In genomic region chr11:72676874-72677341, GRCh38 we compare ENCODE assay signal across 9 cellular contexts. TPM values are rescaled to one million over a fixed set of nuclear protein-coding genes. Genes with fewer than 3 reads are reported as not detected.
A peak's percentile ranks its signal among the peaks of the same experiment; 100 is the strongest.
DNase-seq lines count a peak whose midpoint lies in the region; FAIRE-seq and TF ChIP-seq lines count a peak whose summit lies in the region.
"Had no signal": no experiment of that assay in that cellular context is flagged by ENCODE, and none has a peak within 500 bp of the region (broad histone marks: within the 10 kb centered on the region; RNA-seq: fewer than 3 reads in every experiment).

No MANE protein-coding gene starts in this region.

- FAIRE-seq in RCC 7860 (lab: Jason Lieb, UNC) = no peak
- FAIRE-seq: islet of Langerhans had no signal

- BruUV-seq in OCI-LY7 (replicated peaks; lab: Mats Ljungman, UMichigan) = no TSS peak

- DNase-seq in GM10248 (ENCODE audit: extremely low spot score) (peak; percentile 71), OCI-LY7 (ENCODE audit: low spot score) (peak; percentile 37), left ventricle myocardium inferior (peak; percentile 58), superior temporal gyrus (ENCODE audit: extremely low spot score) (no peak), RCC 7860 (ENCODE audit: low spot score) (no peak), NCI-H2196 treated with DMSO at 0.1 percent for 48 hours (lab: John Stamatoyannopoulos, UW; ENCODE audit: unreplicated experiment) (no peak)
- peak; percentile 68 for DNase-seq in activated T-helper 2 cell treated with anti-CD3 and anti-CD28 coated beads, Interferon-gamma antibody, Interleukin-2, Interleukin-4, amounts not matched to agents 10 μg/mL and 5 μg/mL and 100 μg/mL, durations not matched to agents 14 hours and 24 hours and 36 hours (ENCODE audit: low spot score)
- peak; percentile 49 to 63 (median 57) for DNase-seq in stimulated activated CD4-positive, alpha-beta T cell treated with anti-CD3 and anti-CD28 coated beads, Interleukin-12 subunit alpha, Interleukin-12 subunit beta, amount 100 ng/mL, for 48 hours (ENCODE audit: low read depth in 2 of 3, low spot score in 1 of 3)

- no peak overlapping the region for H3K4me3 ChIP-seq in OCI-LY7 (ENCODE audit: low read depth, low read length, poor library complexity, severe bottlenecking)
- no peak overlapping the region for H3K4me3 ChIP-seq in left ventricle myocardium inferior

- H3K9me3 Mint-ChIP-seq in activated T-helper 2 cell treated with anti-CD3 and anti-CD28 coated beads, Interferon-gamma antibody, Interleukin-2, Interleukin-4, amounts not matched to agents 10 μg/mL and 5 μg/mL and 100 μg/mL, durations not matched to agents 14 hours and 24 hours and 36 hours = no peaks in the 10 kb centered on the region

- no peaks in the 10 kb centered on the region for H3K36me3 ChIP-seq in OCI-LY7 (ENCODE audit: insufficient read depth, low read length)
- H3K36me3 ChIP-seq in left ventricle myocardium inferior = no peaks in the 10 kb centered on the region

- no peak overlapping the region for H3K27ac ChIP-seq in OCI-LY7 (ENCODE audit: low read depth, low read length, poor library complexity, severe bottlenecking)
- H3K27ac ChIP-seq in left ventricle myocardium inferior (replicated peaks) = no peak overlapping the region

- no peaks in the 10 kb centered on the region for H3K4me1 ChIP-seq in OCI-LY7 (ENCODE audit: insufficient read depth, low read length, poor library complexity, severe bottlenecking)
- peaks cover 23% of the 10 kb centered on the region for H3K4me1 ChIP-seq in left ventricle myocardium inferior

- no peak overlapping the region for H3K4me2 ChIP-seq in OCI-LY7 (ENCODE audit: low read length)

- intact Hi-C loops in OCI-LY7 (cut with micrococcal nuclease; ENCODE audit: unreplicated experiment) = no loop called here
- intact Hi-C loops in activated T-helper 2 cell treated with anti-CD3 and anti-CD28 coated beads, Interferon-gamma antibody, Interleukin-2, Interleukin-4, amounts not matched to agents 10 μg/mL and 5 μg/mL and 100 μg/mL, durations not matched to agents 14 hours and 24 hours and 36 hours (cut with micrococcal nuclease) = no loop called here
- intact Hi-C loops in left ventricle myocardium inferior (cut with micrococcal nuclease) = no loop called here

- H3K27me3 ChIP-seq in left ventricle myocardium inferior (ENCODE audit: low read depth) = peaks cover 65% of the 10 kb centered on the region

- POLR2A ChIA-PET in GM10248 (lab: Yijun Ruan, JAX) (interaction anchor here (0.8 kb wide), 1 partner anchor 8 kb away, joined by 3 read pairs; no protein-coding TSS in a partner anchor), OCI-LY7 (lab: Charles Lee) (no interaction called here)

- H3K79me2 ChIP-seq in OCI-LY7 (ENCODE audit: insufficient read depth, low read depth, low read length) = no peaks in the 10 kb centered on the region

- no peak overlapping the region for H3K27ac Mint-ChIP-seq in activated T-helper 2 cell treated with anti-CD3 and anti-CD28 coated beads, Interferon-gamma antibody, Interleukin-2, Interleukin-4, amounts not matched to agents 10 μg/mL and 5 μg/mL and 100 μg/mL, durations not matched to agents 14 hours and 24 hours and 36 hours

- no peak overlapping the region for H3K4me3 Mint-ChIP-seq in activated T-helper 2 cell treated with anti-CD3 and anti-CD28 coated beads, Interferon-gamma antibody, Interleukin-2, Interleukin-4, amounts not matched to agents 10 μg/mL and 5 μg/mL and 100 μg/mL, durations not matched to agents 14 hours and 24 hours and 36 hours (ENCODE audit: low read depth)

- H3K27me3 Mint-ChIP-seq in activated T-helper 2 cell treated with anti-CD3 and anti-CD28 coated beads, Interferon-gamma antibody, Interleukin-2, Interleukin-4, amounts not matched to agents 10 μg/mL and 5 μg/mL and 100 μg/mL, durations not matched to agents 14 hours and 24 hours and 36 hours (ENCODE audit: low read depth) = peaks cover 58% of the 10 kb centered on the region

- H3K9me2 ChIP-seq in OCI-LY7 (ENCODE audit: insufficient read depth, low read length) = no peaks in the 10 kb centered on the region

- no peak overlapping the region for H2AFZ ChIP-seq in OCI-LY7 (ENCODE audit: low read length)

- TF ChIP-seq CTCF in GM10248 (IDR thresholded peaks at IDR 0.05; ENCODE audit: control extremely low read depth, extremely low read depth, low read depth, missing control alignments) (no peak), OCI-LY7 (conservative IDR thresholded peaks at IDR 0.05; ENCODE audit: low read length) (no peak), left ventricle myocardium inferior (IDR thresholded peaks at IDR 0.05; ENCODE audit: borderline replicate concordance) (no peak)

- H4K20me1 ChIP-seq in OCI-LY7 (ENCODE audit: insufficient read depth, low read length) = no peaks in the 10 kb centered on the region

- H3K36me3 Mint-ChIP-seq in activated T-helper 2 cell treated with anti-CD3 and anti-CD28 coated beads, Interferon-gamma antibody, Interleukin-2, Interleukin-4, amounts not matched to agents 10 μg/mL and 5 μg/mL and 100 μg/mL, durations not matched to agents 14 hours and 24 hours and 36 hours (ENCODE audit: low read depth) = no peaks in the 10 kb centered on the region

- peaks cover 11% of the 10 kb centered on the region for H3K4me1 Mint-ChIP-seq in activated T-helper 2 cell treated with anti-CD3 and anti-CD28 coated beads, Interferon-gamma antibody, Interleukin-2, Interleukin-4, amounts not matched to agents 10 μg/mL and 5 μg/mL and 100 μg/mL, durations not matched to agents 14 hours and 24 hours and 36 hours (ENCODE audit: low read depth)

- CTCF ChIA-PET in GM10248 (lab: Yijun Ruan, JAX) (interaction anchor here (1.0 to 1.5 kb wide), 2 partner anchors 14 to 90 kb away, joined by 3 to 4 read pairs; no protein-coding TSS in a partner anchor), OCI-LY7 (lab: Charles Lee; ENCODE audit: unreplicated experiment) (no interaction called here)

- H3K9me3 ChIP-seq in OCI-LY7 (ENCODE audit: low read length) (no peaks in the 10 kb centered on the region), left ventricle myocardium inferior (replicated peaks) (no peaks in the 10 kb centered on the region)

RNA-seq across cellular contexts. Expression of gene PDE2A, which starts 2.7 kb away (rescaled TPM):
- total RNA-seq in OCI-LY7 (2014; rRNA removed; shearing (Covaris generic)) = not detected in 2 replicates
- total RNA-seq in OCI-LY7 (2022) (0.68 TPM in 1 of 2 replicates, not detected in the other), left ventricle myocardium inferior (19.6 TPM)
- total RNA-seq in activated T-helper 2 cell treated with anti-CD3 and anti-CD28 coated beads, Interferon-gamma antibody, Interleukin-2, Interleukin-4, amounts not matched to agents 10 μg/mL and 5 μg/mL and 100 μg/mL, durations not matched to agents 14 hours and 24 hours and 36 hours = 0.44 and 0.62 TPM in 2 replicates

Comparison
In these comparisons a context has a peak if more than half of its experiments do, and no peak if none do; other contexts are left out.
1. DNase-seq: peak in GM10248 (single experiment), OCI-LY7 (single experiment), activated T-helper 2 cell treated with anti-CD3 and anti-CD28 coated beads, Interferon-gamma antibody, Interleukin-2, Interleukin-4, amounts not matched to agents 10 μg/mL and 5 μg/mL and 100 μg/mL, durations not matched to agents 14 hours and 24 hours and 36 hours (single experiment), left ventricle myocardium inferior (single experiment) and stimulated activated CD4-positive, alpha-beta T cell treated with anti-CD3 and anti-CD28 coated beads, Interleukin-12 subunit alpha, Interleukin-12 subunit beta, amount 100 ng/mL, for 48 hours (3 of 3); none in superior temporal gyrus (single experiment), RCC 7860 (single experiment) and NCI-H2196 treated with DMSO at 0.1 percent for 48 hours (single experiment).
2. RNA of gene PDE2A, which starts 2.7 kb away (total RNA-seq): 19.6 TPM in left ventricle myocardium inferior (single experiment); 0.68 TPM in OCI-LY7 and 0.44 to 0.62 TPM in activated T-helper 2 cell treated with anti-CD3 and anti-CD28 coated beads, Interferon-gamma antibody, Interleukin-2, Interleukin-4, amounts not matched to agents 10 μg/mL and 5 μg/mL and 100 μg/mL, durations not matched to agents 14 hours and 24 hours and 36 hours; every median in the first group is over 10 times any median in the second.